23 cellular contexts compared by ENCODE assay signal in genomic region chr1:208077232-208077751, GRCh38.
A peak's percentile ranks its signal among the peaks of the same experiment; 100 is the strongest.
DNase-seq lines count a peak whose midpoint lies in the region; TF ChIP-seq lines count a peak whose summit lies in the region.
"Had no signal": no experiment of that assay in that cellular context is flagged by ENCODE, and none has a peak within 500 bp of the region (broad histone marks: within the 10 kb centered on the region; RNA-seq: fewer than 3 reads in every experiment).

No MANE protein-coding gene starts in this region.

- H3K27ac Mint-ChIP-seq in brain: peak overlapping the region; percentile 28 to 92 (median 89)
- peak overlapping the region; percentile 47 for H3K27ac Mint-ChIP-seq in nephron progenitor cell
- H3K27ac Mint-ChIP-seq in activated naive CD4-positive, alpha-beta T cell treated with anti-CD3 and anti-CD28 coated beads for 36 hours: no peak overlapping the region
- H3K27ac Mint-ChIP-seq: activated naive CD8-positive, alpha-beta T cell treated with anti-CD3 and anti-CD28 coated beads for 36 hours; CD4-positive, alpha-beta T cell; memory B cell; T-helper 2 cell treated with Interferon-gamma antibody and Interleukin-4, amounts not matched to agents 5 μg/mL and 100 μg/mL, for 36 hours had no signal

- H3K4me3 ChIP-seq in BLaER1 (no peak overlapping the region), WERI-Rb-1 (ENCODE audit: low read depth, low read length) (no peak overlapping the region)
- H3K4me3 ChIP-seq: colonic mucosa, thoracic aorta had no signal

- CTCF ChIA-PET in activated naive CD4-positive, alpha-beta T cell treated with anti-CD3 and anti-CD28 coated beads for 36 hours (lab: Charles Lee): interaction anchor here (0.8 kb wide), 2 partner anchors 10 to 16 kb away, joined by 3 read pairs; no protein-coding TSS in a partner anchor

- peak overlapping the region; percentile 14 for H3K4me2 ChIP-seq in BLaER1
- H3K4me2 ChIP-seq: KMS-11 had no signal

- TF ChIP-seq CTCF in brain (conservative IDR thresholded peaks at IDR 0.05) (no peak), nephron progenitor cell (IDR thresholded peaks at IDR 0.05) (no peak), WERI-Rb-1 (IDR thresholded peaks at IDR 0.05; ENCODE audit: low read depth, low read length) (no peak)

- H3K36me3 ChIP-seq in BLaER1: no peaks in the 10 kb centered on the region
- peaks cover 17% of the 10 kb centered on the region for H3K36me3 ChIP-seq in WERI-Rb-1
- H3K36me3 ChIP-seq: colonic mucosa had no signal

- H3K4me1 Mint-ChIP-seq in brain: peaks cover 66% of the 10 kb centered on the region
- H3K4me1 Mint-ChIP-seq in nephron progenitor cell: peaks cover 58% of the 10 kb centered on the region
- no peaks in the 10 kb centered on the region for H3K4me1 Mint-ChIP-seq in activated naive CD4-positive, alpha-beta T cell treated with anti-CD3 and anti-CD28 coated beads for 36 hours (ENCODE audit: low read depth)
- H3K4me1 Mint-ChIP-seq: activated naive CD8-positive, alpha-beta T cell treated with anti-CD3 and anti-CD28 coated beads for 36 hours; memory B cell had no signal

- no peaks in the 10 kb centered on the region for H4K20me1 ChIP-seq in BLaER1

- H3K36me3 Mint-ChIP-seq in brain: peaks cover 50% of the 10 kb centered on the region
- H3K36me3 Mint-ChIP-seq in nephron progenitor cell (ENCODE audit: low read depth): peaks cover 48% of the 10 kb centered on the region
- H3K36me3 Mint-ChIP-seq in activated naive CD4-positive, alpha-beta T cell treated with anti-CD3 and anti-CD28 coated beads for 36 hours (ENCODE audit: low read depth): no peaks in the 10 kb centered on the region
- H3K36me3 Mint-ChIP-seq: activated naive CD8-positive, alpha-beta T cell treated with anti-CD3 and anti-CD28 coated beads for 36 hours; memory B cell had no signal

- intact Hi-C loops in activated naive CD4-positive, alpha-beta T cell treated with anti-CD3 and anti-CD28 coated beads for 36 hours (cut with micrococcal nuclease): no loop called here

- no peaks in the 10 kb centered on the region for H3K9me3 Mint-ChIP-seq in brain
- H3K9me3 Mint-ChIP-seq in nephron progenitor cell: peaks cover 4% of the 10 kb centered on the region
- no peaks in the 10 kb centered on the region for H3K9me3 Mint-ChIP-seq in activated naive CD4-positive, alpha-beta T cell treated with anti-CD3 and anti-CD28 coated beads for 36 hours
- H3K9me3 Mint-ChIP-seq: activated naive CD8-positive, alpha-beta T cell treated with anti-CD3 and anti-CD28 coated beads for 36 hours; CD4-positive, alpha-beta T cell; memory B cell; T-helper 2 cell treated with Interferon-gamma antibody and Interleukin-4, amounts not matched to agents 5 μg/mL and 100 μg/mL, for 36 hours had no signal

- H3K27me3 ChIP-seq in BLaER1 (no peaks in the 10 kb centered on the region), WERI-Rb-1 (ENCODE audit: insufficient read depth, low read depth, severe bottlenecking) (no peaks in the 10 kb centered on the region)
- H3K27me3 ChIP-seq: colonic mucosa had no signal

- H3K9me3 ChIP-seq in BLaER1 (no peaks in the 10 kb centered on the region), WERI-Rb-1 (ENCODE audit: severe bottlenecking) (no peaks in the 10 kb centered on the region)
- H3K9me3 ChIP-seq: colonic mucosa, thoracic aorta had no signal

- peak overlapping the region in 3 of 5 experiments; percentile 36 to 51 (median 43) for H3K4me3 Mint-ChIP-seq in brain
- H3K4me3 Mint-ChIP-seq in nephron progenitor cell: no peak overlapping the region
- no peak overlapping the region for H3K4me3 Mint-ChIP-seq in activated naive CD4-positive, alpha-beta T cell treated with anti-CD3 and anti-CD28 coated beads for 36 hours
- H3K4me3 Mint-ChIP-seq: activated naive CD8-positive, alpha-beta T cell treated with anti-CD3 and anti-CD28 coated beads for 36 hours; CD4-positive, alpha-beta T cell; memory B cell; T-helper 2 cell treated with Interferon-gamma antibody and Interleukin-4, amounts not matched to agents 5 μg/mL and 100 μg/mL, for 36 hours had no signal

- H3K27ac ChIP-seq in BLaER1: no peak overlapping the region
- no peak overlapping the region for H3K27ac ChIP-seq in WERI-Rb-1
- H3K27ac ChIP-seq: colonic mucosa, KMS-11, thoracic aorta had no signal

- DNase-seq in NCI-H1417 (lab: John Stamatoyannopoulos, UW): peak in 2 of 3 experiments; percentile 68 to 87
- DNase-seq in nephron progenitor cell: no peak
- no peak for DNase-seq in activated naive CD4-positive, alpha-beta T cell treated with anti-CD3 and anti-CD28 coated beads for 36 hours
- no peak for DNase-seq in WERI-Rb-1
- DNase-seq in cerebellar cortex (ENCODE audit: low spot score): no peak
- DNase-seq in SHP77 (lab: John Stamatoyannopoulos, UW): no peak
- DNase-seq: ACHN; activated CD4-positive, CD25-positive, alpha-beta regulatory T cell; activated naive CD8-positive, alpha-beta T cell treated with anti-CD3 and anti-CD28 coated beads for 36 hours; CD4-positive, alpha-beta T cell; colonic mucosa; DMS79; NCI-H1048; NCI-H2107; NCI-H524; SHP77 treated with DMSO at 0.1 percent for 48 hours; stimulated activated CD4-positive, alpha-beta T cell treated with anti-CD3 and anti-CD28 coated beads, Interleukin-15, amount 100 ng/mL, for 24 hours had no signal

- H3K27me3 Mint-ChIP-seq in brain (peaks cover 4% of the 10 kb centered on the region), nephron progenitor cell (ENCODE audit: low read depth, poor library complexity) (peaks cover 20% of the 10 kb centered on the region)
- H3K27me3 Mint-ChIP-seq in activated naive CD4-positive, alpha-beta T cell treated with anti-CD3 and anti-CD28 coated beads for 36 hours (ENCODE audit: low read depth): no peaks in the 10 kb centered on the region
- H3K27me3 Mint-ChIP-seq: activated naive CD8-positive, alpha-beta T cell treated with anti-CD3 and anti-CD28 coated beads for 36 hours; CD4-positive, alpha-beta T cell had no signal

- H3K9ac ChIP-seq in BLaER1: no peak overlapping the region
- H3K9ac ChIP-seq: KMS-11 had no signal

- peaks cover 6% of the 10 kb centered on the region for H3K4me1 ChIP-seq in BLaER1
- H3K4me1 ChIP-seq: colonic mucosa had no signal

Comparison
In these comparisons a context has a peak if more than half of its experiments do, and no peak if none do; other contexts are left out.
1. DNase-seq: peak in NCI-H1417 (2 of 3); none in nephron progenitor cell (single experiment), activated naive CD4-positive, alpha-beta T cell treated with anti-CD3 and anti-CD28 coated beads for 36 hours (single experiment), WERI-Rb-1 (single experiment), cerebellar cortex (single experiment) and SHP77 (0 of 2).
2. H3K4me3 Mint-ChIP-seq: peak in brain (3 of 5); none in nephron progenitor cell (single experiment) and activated naive CD4-positive, alpha-beta T cell treated with anti-CD3 and anti-CD28 coated beads for 36 hours (single experiment).